35 cellular contexts compared by ENCODE assay signal in the genomic region with DNA sequence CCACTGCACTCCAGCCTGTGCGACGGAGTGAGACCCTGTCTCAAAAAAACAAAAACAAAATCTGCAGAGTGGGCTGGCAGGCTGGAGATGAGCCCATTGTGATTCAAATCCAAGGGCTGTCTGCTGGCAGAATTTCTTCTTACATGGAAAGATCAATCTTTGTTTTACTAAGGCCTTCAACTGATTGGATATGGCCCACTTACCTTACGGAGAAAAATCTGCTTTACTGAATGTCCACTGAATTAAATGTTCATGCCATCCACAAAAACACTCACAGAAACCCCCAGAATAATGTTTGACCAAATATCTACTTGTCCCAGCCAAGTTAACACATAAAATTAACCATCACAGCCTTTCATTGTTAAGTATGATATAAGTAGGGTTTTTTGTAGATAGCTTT.
"Had no signal": no experiment of that assay in that cellular context is flagged by ENCODE, and none has a peak within 500 bp of the region (broad histone marks: within the 10 kb centered on the region; RNA-seq: fewer than 3 reads in every experiment).

No MANE protein-coding gene starts in this region.

- H3K4me3 ChIP-seq: MG63 had no signal

- H3K27me3 ChIP-seq: MG63 had no signal

- H3K9me3 ChIP-seq: MG63 had no signal

- H3K36me3 ChIP-seq: MG63 had no signal

- DNase-seq: Karpas-422, Kasumi-1, MG63, MM.1S, MV-4-11, NCI-H1048, NCI-H1092, NCI-H1092 treated with DMSO at 0.1 percent for 48 hours, NCI-H1105, NCI-H1105 treated with DMSO at 0.1 percent for 48 hours, NCI-H1417, NCI-H1417 treated with DMSO at 0.1 percent for 48 hours, NCI-H1436, NCI-H1436 treated with DMSO at 0.1 percent for 48 hours, NCI-H146, NCI-H1694, NCI-H1694 treated with DMSO at 0.1 percent for 48 hours, NCI-H187, NCI-H187 treated with DMSO at 0.1 percent for 48 hours, NCI-H1930, NCI-H2029, NCI-H2029 treated with DMSO at 0.1 percent for 48 hours, NCI-H2081, NCI-H2081 treated with DMSO at 0.1 percent for 48 hours, NCI-H2107, NCI-H2171, NCI-H2171 treated with DMSO at 0.1 percent for 48 hours, NCI-H2227 treated with DMSO at 0.1 percent for 48 hours, NCI-H345, NCI-H446, NCI-H446 treated with DMSO at 0.1 percent for 48 hours, NCI-H510A, NCI-H510A treated with DMSO at 0.1 percent for 48 hours, NCI-H524, NCI-H524 treated with DMSO at 0.1 percent for 48 hours had no signal
